ENCODE assay signal across 9 cellular contexts in the genomic region with DNA sequence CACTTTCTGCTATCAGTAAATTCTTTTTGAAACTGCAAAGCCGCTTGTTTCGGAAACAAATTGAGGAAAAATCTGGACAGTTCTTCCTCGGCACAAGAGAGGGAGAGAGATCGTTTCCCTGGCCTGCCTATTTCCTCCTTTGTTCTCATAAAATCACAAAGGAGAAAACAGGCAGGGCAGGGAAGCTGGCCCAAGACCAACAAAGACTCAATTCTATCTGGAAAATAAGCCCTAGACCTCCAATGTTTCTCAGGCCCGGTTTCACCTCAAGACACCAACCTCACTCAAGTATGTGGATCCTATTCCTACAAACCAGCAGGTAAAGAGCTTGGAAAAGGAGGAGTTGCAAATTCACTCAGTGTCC. TPM values are rescaled to one million over a fixed set of nuclear protein-coding genes. Genes with fewer than 3 reads are reported as not detected.
A peak's percentile ranks its signal among the peaks of the same experiment; 100 is the strongest.
DNase-seq lines count a peak whose midpoint lies in the region; ATAC-seq and TF ChIP-seq lines count a peak whose summit lies in the region.
"Had no signal": no experiment of that assay in that cellular context is flagged by ENCODE, and none has a peak within 500 bp of the region (broad histone marks: within the 10 kb centered on the region; RNA-seq: fewer than 3 reads in every experiment).

No MANE protein-coding gene starts in this region.

- H3K4me1 ChIP-seq in IMR-90 (ENCODE audit: control insufficient read depth, insufficient read depth, low read length) = peaks cover 17% of the 10 kb centered on the region

- H3K27me3 ChIP-seq in IMR-90 (ENCODE audit: control insufficient read depth, insufficient read depth, low read length) = no peaks in the 10 kb centered on the region

- no peak for TF ChIP-seq CTCF in IMR-90 (conservative IDR thresholded peaks at IDR 0.05; ENCODE audit: low read depth, low read length)

- no peak overlapping the region for H3K56ac ChIP-seq in IMR-90 (ENCODE audit: extremely low read depth, insufficient read depth, low read length)

- H2BK20ac ChIP-seq in IMR-90 (ENCODE audit: low read depth, low read length) = no peak overlapping the region

- no peak for TF ChIP-seq POLR2A in IMR-90 (IDR thresholded peaks at IDR 0.05; ENCODE audit: low read depth, low read length)

- H3K27ac Mint-ChIP-seq in activated T-cell treated with anti-CD3 and anti-CD28 coated beads, Interleukin-2, amount 50 U/mL, for 24 hours = no peak overlapping the region

- H3K27ac ChIP-seq in IMR-90 (ENCODE audit: insufficient read depth, low read length) = no peak overlapping the region; the same call in 1 of the 2 replicates

- 0 out of 2 replicates have a peak overlapping the region, but pooled peaks have one; percentile 7 for H2AK5ac ChIP-seq in IMR-90 (ENCODE audit: low read depth, low read length)

- WGBS in IMR-90 (ENCODE audit: extremely low coverage in 2 of 2, insufficient read length in 1 of 2), 2 experiments = 80% methylated on average over 1 of the region's 5 CpGs; no CpG with 5 or more reads in 1 of the 2 experiments

- ATAC-seq in IMR-90 (ENCODE audit: low read depth) (no peak), GM21423 (IDR thresholded peaks at IDR 0.05; ENCODE audit: unreplicated experiment) (no peak)

- in situ Hi-C loops in IMR-90 (cut with MboI; ENCODE audit: low sequenced_read_pairs) = loop anchor here (25.0 kb wide), 1 partner anchor 375 kb away; a partner anchor contains a TSS

- peaks cover 18% of the 10 kb centered on the region for H4K20me1 ChIP-seq in IMR-90 (ENCODE audit: insufficient read depth, low read length)

- no peak overlapping the region for H2BK5ac ChIP-seq in IMR-90 (ENCODE audit: low read depth, low read length, poor library complexity, severe bottlenecking)

- H3K27me3 Mint-ChIP-seq in activated T-cell treated with anti-CD3 and anti-CD28 coated beads, Interleukin-2, amount 50 U/mL, for 24 hours = no peaks in the 10 kb centered on the region

- peaks cover 71% of the 10 kb centered on the region for H3K4me1 Mint-ChIP-seq in activated T-cell treated with anti-CD3 and anti-CD28 coated beads, Interleukin-2, amount 50 U/mL, for 24 hours (ENCODE audit: low read depth)

- H2BK120ac ChIP-seq in IMR-90 (ENCODE audit: low read depth, low read length) = no peak overlapping the region

- no peaks in the 10 kb centered on the region for H3K9me3 Mint-ChIP-seq in activated T-cell treated with anti-CD3 and anti-CD28 coated beads, Interleukin-2, amount 50 U/mL, for 24 hours

- no peak overlapping the region for H3K4me3 Mint-ChIP-seq in activated T-cell treated with anti-CD3 and anti-CD28 coated beads, Interleukin-2, amount 50 U/mL, for 24 hours

- DNase-seq in IMR-90 (no peak), cerebellar cortex (ENCODE audit: low spot score) (peak; percentile 47), midbrain (lab: John Stamatoyannopoulos, UW) (peak; percentile 41), superior temporal gyrus (ENCODE audit: extremely low spot score) (peak; percentile 69), COLO668 (lab: John Stamatoyannopoulos, UW; ENCODE audit: unreplicated experiment) (no peak), GOT3 (lab: John Stamatoyannopoulos, UW) (no peak)
- DNase-seq in activated T-cell treated with anti-CD3 and anti-CD28 coated beads, Interleukin-2, amount 50 U/mL, for 24 hours = no peak
- DNase-seq: kidney had no signal

- H3K14ac ChIP-seq in IMR-90 (replicated peaks; ENCODE audit: low read depth, low read length) = no peak overlapping the region

- intact Hi-C loops in IMR-90 (cut with micrococcal nuclease) = no loop called here

- peak overlapping the region; percentile 20; the same call in 1 of the 2 replicates for H3K18ac ChIP-seq in IMR-90 (ENCODE audit: low read depth, low read length)

- no peak overlapping the region for H4K5ac ChIP-seq in IMR-90 (ENCODE audit: low read depth, low read length)

- no TSS peak for BruUV-seq in IMR-90 (replicated peaks; lab: Mats Ljungman, UMichigan)

- peaks cover 51% of the 10 kb centered on the region for H3K36me3 Mint-ChIP-seq in activated T-cell treated with anti-CD3 and anti-CD28 coated beads, Interleukin-2, amount 50 U/mL, for 24 hours (ENCODE audit: low read depth)

- peaks cover 10% of the 10 kb centered on the region; the same call in 1 of the 2 replicates for H3K9me1 ChIP-seq in IMR-90 (ENCODE audit: insufficient read depth, low read length)

- dilution Hi-C loops in IMR-90 (cut with HindIII; ENCODE audit: low sequenced_read_pairs, unreplicated experiment) = no loop called here

- CTCF ChIA-PET in IMR-90 (lab: Yijun Ruan, JAX) = no interaction called here

- TF ChIP-seq RAD21 in IMR-90 (IDR thresholded peaks at IDR 0.05; ENCODE audit: low read length) = no peak

- POLR2A ChIA-PET in IMR-90 (lab: Charles Lee; ENCODE audit: unreplicated experiment) = no interaction called here

- no peak overlapping the region for H4K91ac ChIP-seq in IMR-90 (ENCODE audit: insufficient read depth, low read depth, low read length)

- no peak overlapping the region for H3K23ac ChIP-seq in IMR-90 (ENCODE audit: low read depth, low read length)

- no peak overlapping the region for H3K4me2 ChIP-seq in IMR-90 (ENCODE audit: low read depth, low read length)

- no peak overlapping the region for H3K4me3 ChIP-seq in IMR-90 (ENCODE audit: insufficient read depth, low read depth, low read length)

- no peak overlapping the region for H2AK9ac ChIP-seq in IMR-90 (replicated peaks; ENCODE audit: low read depth, low read length, poor library complexity)

- no peaks in the 10 kb centered on the region for H3K36me3 ChIP-seq in IMR-90 (ENCODE audit: control insufficient read depth, insufficient read depth, low read length)

- H4K8ac ChIP-seq in IMR-90 (ENCODE audit: low read depth in 2 of 2, low read length in 2 of 2) = no peak overlapping the region

- H2AFZ ChIP-seq in IMR-90 (replicated peaks; ENCODE audit: low read length, poor library complexity) = no peak overlapping the region

- peaks cover 12 to 52% of the 10 kb centered on the region in 2 experiments for H3K79me1 ChIP-seq in IMR-90 (ENCODE audit: low read depth in 1 of 2, low read length in 2 of 2)

- H3K4ac ChIP-seq in IMR-90 (ENCODE audit: low read depth, low read length) = 0 out of 2 replicates have a peak overlapping the region, but pooled peaks have one; percentile 17

- no peak overlapping the region for H3K9ac ChIP-seq in IMR-90 (ENCODE audit: low read depth, low read length)

- no peaks in the 10 kb centered on the region for H3K9me3 ChIP-seq in IMR-90 (ENCODE audit: control insufficient read depth, insufficient read depth, low read length)

- H2BK15ac ChIP-seq in IMR-90 (ENCODE audit: low read depth, low read length) = no peak overlapping the region

TF ChIP-seq in IMR-90, 13 proteins besides CTCF, POLR2A, EP300 and RAD21:
- TF ChIP-seq MAZ (IDR thresholded peaks at IDR 0.05; ENCODE audit: borderline replicate concordance, low read depth, low read length) (no peak), CEBPB (IDR thresholded peaks at IDR 0.05; ENCODE audit: low read depth, low read length) (no peak), SMC3 (IDR thresholded peaks at IDR 0.05; ENCODE audit: low read depth, low read length) (no peak), RFX5 (IDR thresholded peaks at IDR 0.05; ENCODE audit: low read depth, low read length) (no peak), RCOR1 (IDR thresholded peaks at IDR 0.05; ENCODE audit: insufficient replicate concordance, low read length) (no peak), BHLHE40 (IDR thresholded peaks at IDR 0.05; ENCODE audit: low read depth, low read length) (no peak), NFE2L2 (IDR thresholded peaks at IDR 0.05; ENCODE audit: low read depth, low read length) (no peak), FOS (IDR thresholded peaks at IDR 0.05; ENCODE audit: low read depth, low read length) (no peak), MXI1 (IDR thresholded peaks at IDR 0.05; ENCODE audit: borderline replicate concordance, low read depth, low read length) (no peak), CHD1 (IDR thresholded peaks at IDR 0.05; ENCODE audit: low read depth, low read length) (no peak), MAFK (IDR thresholded peaks at IDR 0.05; ENCODE audit: low read depth, low read length) (no peak)
- TF ChIP-seq, protein P1, sequence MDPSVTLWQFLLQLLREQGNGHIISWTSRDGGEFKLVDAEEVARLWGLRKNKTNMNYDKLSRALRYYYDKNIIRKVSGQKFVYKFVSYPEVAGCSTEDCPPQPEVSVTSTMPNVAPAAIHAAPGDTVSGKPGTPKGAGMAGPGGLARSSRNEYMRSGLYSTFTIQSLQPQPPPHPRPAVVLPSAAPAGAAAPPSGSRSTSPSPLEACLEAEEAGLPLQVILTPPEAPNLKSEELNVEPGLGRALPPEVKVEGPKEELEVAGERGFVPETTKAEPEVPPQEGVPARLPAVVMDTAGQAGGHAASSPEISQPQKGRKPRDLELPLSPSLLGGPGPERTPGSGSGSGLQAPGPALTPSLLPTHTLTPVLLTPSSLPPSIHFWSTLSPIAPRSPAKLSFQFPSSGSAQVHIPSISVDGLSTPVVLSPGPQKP (IDR thresholded peaks at IDR 0.05; ENCODE audit: borderline replicate concordance, low read depth, low read length) = no peak
- TF ChIP-seq, protein P2, sequence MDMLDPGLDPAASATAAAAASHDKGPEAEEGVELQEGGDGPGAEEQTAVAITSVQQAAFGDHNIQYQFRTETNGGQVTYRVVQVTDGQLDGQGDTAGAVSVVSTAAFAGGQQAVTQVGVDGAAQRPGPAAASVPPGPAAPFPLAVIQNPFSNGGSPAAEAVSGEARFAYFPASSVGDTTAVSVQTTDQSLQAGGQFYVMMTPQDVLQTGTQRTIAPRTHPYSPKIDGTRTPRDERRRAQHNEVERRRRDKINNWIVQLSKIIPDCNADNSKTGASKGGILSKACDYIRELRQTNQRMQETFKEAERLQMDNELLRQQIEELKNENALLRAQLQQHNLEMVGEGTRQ (IDR thresholded peaks at IDR 0.05; ENCODE audit: low read depth, low read length) = no peak
TF ChIP-seq in IMR-90: peak in this region for 0.

RNA-seq across cellular contexts. Expression of a gene that starts 19.5 kb away (rescaled TPM):
- total RNA-seq in IMR-90 (2012; rRNA removed) = 41.7 and 49.5 TPM in 2 replicates
- polyA plus RNA-seq in IMR-90 (2012; rRNA removed) = 8.3 and 9.7 TPM in 2 replicates
- 2.3 and 2.8 TPM in 2 replicates for polyA plus RNA-seq in IMR-90 (2012; cell fraction: cytosol; rRNA removed)
- 6.1 and 45.4 TPM in 2 replicates for polyA plus RNA-seq in IMR-90 (2012; cell fraction: nucleus; rRNA removed; ENCODE audit: low replicate concordance)

Comparison
In these comparisons a context has a peak if more than half of its experiments do, and no peak if none do; other contexts are left out.
1. DNase-seq: peak in cerebellar cortex (single experiment), midbrain (single experiment) and superior temporal gyrus (single experiment); none in IMR-90 (single experiment), COLO668 (single experiment), activated T-cell treated with anti-CD3 and anti-CD28 coated beads, Interleukin-2, amount 50 U/mL, for 24 hours (single experiment) and GOT3 (single experiment).